ENCODE assay signal across 1 cellular context in the genomic region with DNA sequence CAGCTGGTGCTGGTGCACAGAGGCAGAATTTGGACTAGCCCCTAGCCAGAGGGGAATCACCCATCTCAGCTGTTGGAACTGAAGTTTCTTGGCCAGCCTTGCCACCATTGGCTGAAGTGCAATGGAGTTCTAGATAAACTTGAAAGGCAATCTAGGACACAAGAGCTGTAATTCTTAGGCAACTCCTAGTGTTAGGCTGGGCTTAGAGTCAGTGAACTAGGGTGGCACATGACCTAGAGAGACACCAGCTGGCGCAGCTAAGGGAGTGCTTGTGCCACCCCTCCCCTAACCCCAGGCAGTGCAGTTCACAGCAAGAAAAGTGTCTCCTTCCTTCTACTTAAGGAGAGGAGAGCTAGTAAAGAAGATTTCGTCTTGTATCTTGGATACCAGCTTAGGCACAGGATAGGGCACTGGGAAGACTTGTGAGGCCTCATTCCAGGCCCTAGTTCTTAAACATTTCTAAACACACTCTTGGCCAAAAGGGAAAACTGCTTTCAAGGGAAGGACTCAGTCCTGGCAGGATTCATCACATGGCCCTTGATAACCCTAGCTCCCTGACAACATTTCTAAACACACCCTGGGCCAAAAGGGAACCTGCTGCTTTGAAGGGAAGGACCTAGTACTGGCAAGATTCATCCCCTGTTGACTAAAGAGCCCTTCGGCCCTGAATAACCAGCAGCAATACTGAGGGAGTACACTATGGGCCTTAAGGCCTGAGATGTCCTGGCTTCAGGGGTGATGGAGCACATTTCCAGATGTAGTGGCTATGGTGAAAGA.
TF ChIP-seq lines count a peak whose summit lies in the region.

No MANE protein-coding gene starts in this region.

TF ChIP-seq in HepG2, 621 proteins besides CTCF, POLR2A, EP300 and RAD21:
- TF ChIP-seq, protein P1, sequence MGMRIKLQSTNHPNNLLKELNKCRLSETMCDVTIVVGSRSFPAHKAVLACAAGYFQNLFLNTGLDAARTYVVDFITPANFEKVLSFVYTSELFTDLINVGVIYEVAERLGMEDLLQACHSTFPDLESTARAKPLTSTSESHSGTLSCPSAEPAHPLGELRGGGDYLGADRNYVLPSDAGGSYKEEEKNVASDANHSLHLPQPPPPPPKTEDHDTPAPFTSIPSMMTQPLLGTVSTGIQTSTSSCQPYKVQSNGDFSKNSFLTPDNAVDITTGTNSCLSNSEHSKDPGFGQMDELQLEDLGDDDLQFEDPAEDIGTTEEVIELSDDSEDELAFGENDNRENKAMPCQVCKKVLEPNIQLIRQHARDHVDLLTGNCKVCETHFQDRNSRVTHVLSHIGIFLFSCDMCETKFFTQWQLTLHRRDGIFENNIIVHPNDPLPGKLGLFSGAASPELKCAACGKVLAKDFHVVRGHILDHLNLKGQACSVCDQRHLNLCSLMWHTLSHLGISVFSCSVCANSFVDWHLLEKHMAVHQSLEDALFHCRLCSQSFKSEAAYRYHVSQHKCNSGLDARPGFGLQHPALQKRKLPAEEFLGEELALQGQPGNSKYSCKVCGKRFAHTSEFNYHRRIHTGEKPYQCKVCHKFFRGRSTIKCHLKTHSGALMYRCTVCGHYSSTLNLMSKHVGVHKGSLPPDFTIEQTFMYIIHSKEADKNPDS (CRISPR knock-in tag; IDR thresholded peaks at IDR 0.05), result no peak
- no peak for TF ChIP-seq MAZ (IDR thresholded peaks at IDR 0.05; ENCODE audit: borderline replicate concordance, low read depth, low read length)
- TF ChIP-seq MAZ (CRISPR knock-in tag; IDR thresholded peaks at IDR 0.05; ENCODE audit: low read depth), result no peak
- TF ChIP-seq ZNF879 (CRISPR knock-in tag; IDR thresholded peaks at IDR 0.05), result no peak
- no peak for TF ChIP-seq NFKBIZ (CRISPR knock-in tag; IDR thresholded peaks at IDR 0.05)
- no peak for TF ChIP-seq SMC3 (IDR thresholded peaks at IDR 0.05; ENCODE audit: low read length)
- TF ChIP-seq ZNF7 (CRISPR knock-in tag; IDR thresholded peaks at IDR 0.05), result no peak
- no peak for TF ChIP-seq TSC22D2 (CRISPR knock-in tag; IDR thresholded peaks at IDR 0.05; ENCODE audit: borderline replicate concordance)
- no peak for TF ChIP-seq NKX3-1 (CRISPR knock-in tag; IDR thresholded peaks at IDR 0.05)
